ENCODE assay signal across 16 cellular contexts in genomic region chr10:28872592-28873165, GRCh38.
"Had no signal": no experiment of that assay in that cellular context is flagged by ENCODE, and none has a peak within 500 bp of the region (broad histone marks: within the 10 kb centered on the region; RNA-seq: fewer than 3 reads in every experiment).

No MANE protein-coding gene starts in this region.

- H3K36me3 ChIP-seq: cardiac muscle cell, upper lobe of left lung had no signal

- DNase-seq: activated CD4-positive, alpha-beta T cell treated with anti-CD3 and anti-CD28 coated beads for 1 hour; activated CD4-positive, alpha-beta T cell treated with anti-CD3 and anti-CD28 coated beads, Interleukin-2, amount 50 U/mL, for 4 hours; activated naive CD4-positive, alpha-beta T cell treated with anti-CD3 and anti-CD28 coated beads for 36 hours; activated naive CD8-positive, alpha-beta T cell treated with anti-CD3 and anti-CD28 coated beads, Interleukin-2, amount 50 U/mL, for 24 hours; activated T-cell treated with anti-CD3 and anti-CD28 coated beads for 4 hours; erythroblast; hypothalamus; left ventricle myocardium superior; mesenchymal stem cell; right cardiac atrium; stimulated activated naive CD8-positive, alpha-beta T cell treated with anti-CD3 and anti-CD28 coated beads, Interleukin-15, amount 100 ng/mL, for 72 hours; T-cell; T-helper 9 cell; upper lobe of left lung had no signal

- ATAC-seq: activated naive CD8-positive, alpha-beta T cell treated with anti-CD3 and anti-CD28 coated beads, Interleukin-2, amount 50 U/mL, for 24 hours; left ventricle myocardium superior; natural killer cell treated with Interleukin-12 subunit alpha and Interleukin-12 subunit beta and Interleukin-15 and Interleukin-18, amount 100 ng/mL, for 72 hours; stimulated activated naive CD8-positive, alpha-beta T cell treated with anti-CD3 and anti-CD28 coated beads, Interleukin-15, amount 100 ng/mL, for 72 hours; T-cell had no signal

- H3K4me1 ChIP-seq: upper lobe of left lung had no signal

- H3K4me3 ChIP-seq: cardiac muscle cell, upper lobe of left lung had no signal

- H3K9me3 ChIP-seq: upper lobe of left lung had no signal

- H3K27me3 ChIP-seq: cardiac muscle cell, upper lobe of left lung had no signal

- H3K27ac ChIP-seq: upper lobe of left lung had no signal
